ENCODE assay signal across 16 cellular contexts in genomic region chr7:96479015-96479645, GRCh38.
A peak's percentile ranks its signal among the peaks of the same experiment; 100 is the strongest.
DNase-seq lines count a peak whose midpoint lies in the region; ATAC-seq and TF ChIP-seq lines count a peak whose summit lies in the region.
"Had no signal": no experiment of that assay in that cellular context is flagged by ENCODE, and none has a peak within 500 bp of the region (broad histone marks: within the 10 kb centered on the region; RNA-seq: fewer than 3 reads in every experiment).

No MANE protein-coding gene starts in this region.

- no peak overlapping the region for H3K9ac ChIP-seq in BLaER1
- H3K9ac ChIP-seq: GM23248 had no signal

- H3K4me2 ChIP-seq in BLaER1 (peak overlapping the region; percentile 36; the same call in 1 of the 2 replicates), GM23338 (no peak overlapping the region)

- peak overlapping the region; percentile 27 for H3K4me3 Mint-ChIP-seq in activated T-helper 2 cell treated with anti-CD3 and anti-CD28 coated beads, Interferon-gamma antibody, Interleukin-2, Interleukin-4, amounts not matched to agents 10 μg/mL and 5 μg/mL and 100 μg/mL, durations not matched to agents 14 hours and 24 hours and 36 hours (ENCODE audit: low read depth)
- peak overlapping the region in 9 of 10 donors; percentile 41 to 86 (median 73) for H3K4me3 Mint-ChIP-seq in naive thymus-derived CD4-positive, alpha-beta T cell
- H3K4me3 Mint-ChIP-seq in progenitor cell of endocrine pancreas (ENCODE audit: low read depth): no peak overlapping the region
- no peak overlapping the region for H3K4me3 Mint-ChIP-seq in GM23338
- H3K4me3 Mint-ChIP-seq: activated B cell treated with CpG ODN at 0.5 μM for 24 hours, naive B cell had no signal

- intact Hi-C loops in activated T-helper 2 cell treated with anti-CD3 and anti-CD28 coated beads, Interferon-gamma antibody, Interleukin-2, Interleukin-4, amounts not matched to agents 10 μg/mL and 5 μg/mL and 100 μg/mL, durations not matched to agents 14 hours and 24 hours and 36 hours (cut with micrococcal nuclease): loop anchor here (2.0 to 5.0 kb wide), 2 partner anchors 16 to 358 kb away; no protein-coding TSS in a partner anchor
- intact Hi-C loops in naive thymus-derived CD4-positive, alpha-beta T cell (cut with micrococcal nuclease): loop anchor here in 1 of 2 donors (1.0 to 10.0 kb wide), 5 partner anchors 8 to 356 kb away; partner anchors contain the start of gene SLC25A13

- CTCF ChIA-PET in naive thymus-derived CD4-positive, alpha-beta T cell (lab: Charles Lee): no interaction called here

- no peak overlapping the region for H2AFZ ChIP-seq in GM23338
- H2AFZ ChIP-seq: GM23248 had no signal

- no peaks in the 10 kb centered on the region for H3K4me1 ChIP-seq in BLaER1
- no peaks in the 10 kb centered on the region for H3K4me1 ChIP-seq in naive thymus-derived CD4-positive, alpha-beta T cell (ENCODE audit: control insufficient read depth in 2 of 2, insufficient read depth in 2 of 2, low read length in 2 of 2)
- H3K4me1 ChIP-seq in GM23338 (ENCODE audit: insufficient read depth): no peaks in the 10 kb centered on the region
- H3K4me1 ChIP-seq: uterus had no signal

- DNase-seq in EL: peak; percentile 16
- DNase-seq in activated T-helper 2 cell treated with anti-CD3 and anti-CD28 coated beads, Interferon-gamma antibody, Interleukin-2, Interleukin-4, amounts not matched to agents 10 μg/mL and 5 μg/mL and 100 μg/mL, durations not matched to agents 14 hours and 24 hours and 36 hours (ENCODE audit: low spot score): no peak
- peak in 3 of 9 donors; percentile 1 to 13 (median 5) for DNase-seq in naive thymus-derived CD4-positive, alpha-beta T cell
- DNase-seq in NCI-H2081 (lab: John Stamatoyannopoulos, UW): no peak
- DNase-seq in progenitor cell of endocrine pancreas (ENCODE audit: low spot score, unreplicated experiment): no peak
- no peak for DNase-seq in ureter (ENCODE audit: low spot score)
- no peak for DNase-seq in GM23338 (ENCODE audit: low spot score)
- DNase-seq: activated B cell treated with CpG ODN at 0.5 μM for 24 hours; DMS79; GM23248; left ventricle myocardium superior; naive B cell; right cardiac atrium; stimulated activated CD4-positive, alpha-beta T cell treated with anti-CD3 and anti-CD28 coated beads, Interleukin-4, amount 100 ng/mL, for 1 hour; uterus had no signal

- peak overlapping the region; percentile 81 for H3K27ac Mint-ChIP-seq in activated T-helper 2 cell treated with anti-CD3 and anti-CD28 coated beads, Interferon-gamma antibody, Interleukin-2, Interleukin-4, amounts not matched to agents 10 μg/mL and 5 μg/mL and 100 μg/mL, durations not matched to agents 14 hours and 24 hours and 36 hours
- peak overlapping the region; percentile 46 to 93 (median 79) for H3K27ac Mint-ChIP-seq in naive thymus-derived CD4-positive, alpha-beta T cell
- H3K27ac Mint-ChIP-seq in progenitor cell of endocrine pancreas (no peak overlapping the region), GM23338 (no peak overlapping the region)
- H3K27ac Mint-ChIP-seq: activated B cell treated with CpG ODN at 0.5 μM for 24 hours, naive B cell had no signal

- H3K4me3 ChIP-seq in BLaER1 (no peak overlapping the region), GM23338 (no peak overlapping the region)
- H3K4me3 ChIP-seq in naive thymus-derived CD4-positive, alpha-beta T cell (ENCODE audit: low read length): peak overlapping the region; percentile 46
- H3K4me3 ChIP-seq: GM23248, uterus had no signal

- peak overlapping the region; percentile 24; the same call in 1 of the 2 replicates for H3K27ac ChIP-seq in BLaER1
- H3K27ac ChIP-seq in naive thymus-derived CD4-positive, alpha-beta T cell (ENCODE audit: low read depth, low read length): no peak overlapping the region
- no peak overlapping the region for H3K27ac ChIP-seq in GM23338 (ENCODE audit: low read depth)
- H3K27ac ChIP-seq: GM23248, uterus had no signal

- H3K4me1 Mint-ChIP-seq in activated T-helper 2 cell treated with anti-CD3 and anti-CD28 coated beads, Interferon-gamma antibody, Interleukin-2, Interleukin-4, amounts not matched to agents 10 μg/mL and 5 μg/mL and 100 μg/mL, durations not matched to agents 14 hours and 24 hours and 36 hours (ENCODE audit: low read depth): peaks cover 23% of the 10 kb centered on the region
- H3K4me1 Mint-ChIP-seq in naive thymus-derived CD4-positive, alpha-beta T cell: peaks cover 11 to 26% (median 16%) of the 10 kb centered on the region in 7 donors
- no peaks in the 10 kb centered on the region for H3K4me1 Mint-ChIP-seq in progenitor cell of endocrine pancreas (ENCODE audit: low read depth)
- no peaks in the 10 kb centered on the region for H3K4me1 Mint-ChIP-seq in GM23338
- H3K4me1 Mint-ChIP-seq: activated B cell treated with CpG ODN at 0.5 μM for 24 hours had no signal

- H3K9me3 ChIP-seq in BLaER1: no peaks in the 10 kb centered on the region
- no peaks in the 10 kb centered on the region for H3K9me3 ChIP-seq in naive thymus-derived CD4-positive, alpha-beta T cell (ENCODE audit: control insufficient read depth in 2 of 3, low read length in 3 of 3)
- H3K9me3 ChIP-seq: uterus had no signal

- no peaks in the 10 kb centered on the region for H3K27me3 ChIP-seq in BLaER1
- no peaks in the 10 kb centered on the region for H3K27me3 ChIP-seq in naive thymus-derived CD4-positive, alpha-beta T cell (ENCODE audit: control insufficient read depth in 2 of 2, insufficient read depth in 2 of 2, low read length in 2 of 2)
- H3K27me3 ChIP-seq in GM23338 (ENCODE audit: insufficient read depth): no peaks in the 10 kb centered on the region

- H3K79me2 ChIP-seq in GM23338 (replicated peaks; ENCODE audit: insufficient read depth): no peaks in the 10 kb centered on the region

- H3K36me3 ChIP-seq in BLaER1: no peaks in the 10 kb centered on the region
- no peaks in the 10 kb centered on the region for H3K36me3 ChIP-seq in naive thymus-derived CD4-positive, alpha-beta T cell (ENCODE audit: control insufficient read depth in 2 of 3, insufficient read depth in 3 of 3, low read length in 3 of 3)
- no peaks in the 10 kb centered on the region for H3K36me3 ChIP-seq in GM23338 (ENCODE audit: insufficient read depth)
- H3K36me3 ChIP-seq: uterus had no signal

- peaks cover 4% of the 10 kb centered on the region for H3K9me3 Mint-ChIP-seq in activated T-helper 2 cell treated with anti-CD3 and anti-CD28 coated beads, Interferon-gamma antibody, Interleukin-2, Interleukin-4, amounts not matched to agents 10 μg/mL and 5 μg/mL and 100 μg/mL, durations not matched to agents 14 hours and 24 hours and 36 hours
- no peaks in the 10 kb centered on the region for H3K9me3 Mint-ChIP-seq in naive thymus-derived CD4-positive, alpha-beta T cell
- H3K9me3 Mint-ChIP-seq in progenitor cell of endocrine pancreas (ENCODE audit: low read depth): no peaks in the 10 kb centered on the region
- H3K9me3 Mint-ChIP-seq in GM23338: no peaks in the 10 kb centered on the region
- H3K9me3 Mint-ChIP-seq: activated B cell treated with CpG ODN at 0.5 μM for 24 hours, naive B cell had no signal

- H4K20me1 ChIP-seq in BLaER1 (no peaks in the 10 kb centered on the region), GM23338 (replicated peaks; ENCODE audit: insufficient read depth) (no peaks in the 10 kb centered on the region; the same call in 1 of the 2 replicates)

- no peak for ATAC-seq in naive thymus-derived CD4-positive, alpha-beta T cell
- ATAC-seq in GM23338: no peak
- ATAC-seq: left ventricle myocardium superior, right cardiac atrium had no signal

- TF ChIP-seq CTCF in progenitor cell of endocrine pancreas (IDR thresholded peaks at IDR 0.05; ENCODE audit: unreplicated experiment): no peak
- TF ChIP-seq CTCF in GM23338 (conservative IDR thresholded peaks at IDR 0.05; ENCODE audit: low read depth in 2 of 2): no peak

- H3K36me3 Mint-ChIP-seq in activated T-helper 2 cell treated with anti-CD3 and anti-CD28 coated beads, Interferon-gamma antibody, Interleukin-2, Interleukin-4, amounts not matched to agents 10 μg/mL and 5 μg/mL and 100 μg/mL, durations not matched to agents 14 hours and 24 hours and 36 hours (ENCODE audit: low read depth): peaks cover 4% of the 10 kb centered on the region
- peaks cover 0 to 4% (median 0%) of the 10 kb centered on the region in 5 donors for H3K36me3 Mint-ChIP-seq in naive thymus-derived CD4-positive, alpha-beta T cell
- H3K36me3 Mint-ChIP-seq in progenitor cell of endocrine pancreas (ENCODE audit: insufficient read depth) (no peaks in the 10 kb centered on the region), GM23338 (ENCODE audit: low read depth) (no peaks in the 10 kb centered on the region)
- H3K36me3 Mint-ChIP-seq: naive B cell had no signal

- H3F3A ChIP-seq in GM23338 (replicated peaks; ENCODE audit: low read depth): no peaks in the 10 kb centered on the region

- no peaks in the 10 kb centered on the region for H3K9me2 ChIP-seq in GM23338 (ENCODE audit: insufficient read depth)

- POLR2A ChIA-PET in naive thymus-derived CD4-positive, alpha-beta T cell (lab: Charles Lee): no interaction called here

- H3K27me3 Mint-ChIP-seq in activated T-helper 2 cell treated with anti-CD3 and anti-CD28 coated beads, Interferon-gamma antibody, Interleukin-2, Interleukin-4, amounts not matched to agents 10 μg/mL and 5 μg/mL and 100 μg/mL, durations not matched to agents 14 hours and 24 hours and 36 hours (ENCODE audit: low read depth): peaks cover 7% of the 10 kb centered on the region
- H3K27me3 Mint-ChIP-seq in naive thymus-derived CD4-positive, alpha-beta T cell: peaks cover 0 to 8% (median 0%) of the 10 kb centered on the region in 5 donors
- H3K27me3 Mint-ChIP-seq in progenitor cell of endocrine pancreas (no peaks in the 10 kb centered on the region), GM23338 (ENCODE audit: insufficient read depth, low read depth, poor library complexity) (no peaks in the 10 kb centered on the region)
- H3K27me3 Mint-ChIP-seq: naive B cell had no signal

TF ChIP-seq in GM23338, 12 proteins besides CTCF, POLR2A, EP300 and RAD21 (continues in another document):
- TF ChIP-seq ZNF331 (CRISPR knock-in tag; IDR thresholded peaks at IDR 0.05; ENCODE audit: low read depth): no peak
- no peak for TF ChIP-seq ETS1 (IDR thresholded peaks at IDR 0.05)
- no peak for TF ChIP-seq EZH2phosphoT487 (IDR thresholded peaks at IDR 0.05; ENCODE audit: unreplicated experiment)
- no peak for TF ChIP-seq NANOG (IDR thresholded peaks at IDR 0.05; ENCODE audit: borderline replicate concordance)

Comparison
In these comparisons a context has a peak if more than half of its experiments do, and no peak if none do; other contexts are left out.
1. H3K27ac Mint-ChIP-seq: peak in activated T-helper 2 cell treated with anti-CD3 and anti-CD28 coated beads, Interferon-gamma antibody, Interleukin-2, Interleukin-4, amounts not matched to agents 10 μg/mL and 5 μg/mL and 100 μg/mL, durations not matched to agents 14 hours and 24 hours and 36 hours (single experiment) and naive thymus-derived CD4-positive, alpha-beta T cell (9 of 9); none in progenitor cell of endocrine pancreas (single experiment) and GM23338 (single experiment).
2. H3K4me3 Mint-ChIP-seq: peak in activated T-helper 2 cell treated with anti-CD3 and anti-CD28 coated beads, Interferon-gamma antibody, Interleukin-2, Interleukin-4, amounts not matched to agents 10 μg/mL and 5 μg/mL and 100 μg/mL, durations not matched to agents 14 hours and 24 hours and 36 hours (single experiment) and naive thymus-derived CD4-positive, alpha-beta T cell (9 of 10); none in progenitor cell of endocrine pancreas (single experiment) and GM23338 (single experiment).